In genomic region chr14:25039933-25040332, GRCh38 we compare ENCODE assay signal across 11 cellular contexts.
"Had no signal": no experiment of that assay in that cellular context is flagged by ENCODE, and none has a peak within 500 bp of the region (broad histone marks: within the 10 kb centered on the region; RNA-seq: fewer than 3 reads in every experiment).

No MANE protein-coding gene starts in this region.

- H3K27ac ChIP-seq: GM23248 had no signal

- H3K4me3 ChIP-seq: GM23248, GM23338, HAP-1 had no signal

- H3K4me2 ChIP-seq: GM23338 had no signal

- H2AFZ ChIP-seq: GM23248, GM23338 had no signal

- H3K9ac ChIP-seq: GM23248 had no signal

- DNase-seq: GM23248, GOT3, H7, H9, HCEC 1CT, HFFc6 had no signal

- FAIRE-seq: H1, H54 had no signal

- ATAC-seq: GM23338, HCT116 had no signal

- H3K36me3 ChIP-seq: HAP-1 had no signal

- H3K4me1 ChIP-seq: HAP-1 had no signal
